In genomic region chr1:60727553-60727952, GRCh38 we compare ENCODE assay signal across 14 cellular contexts.
"Had no signal": no experiment of that assay in that cellular context is flagged by ENCODE, and none has a peak within 500 bp of the region (broad histone marks: within the 10 kb centered on the region; RNA-seq: fewer than 3 reads in every experiment).

No MANE protein-coding gene starts in this region.

- ATAC-seq: effector memory CD8-positive, alpha-beta T cell; stimulated activated naive CD8-positive, alpha-beta T cell treated with anti-CD3 and anti-CD28 coated beads, Interleukin-15, amount 100 ng/mL, for 72 hours had no signal

- H3K27me3 ChIP-seq: testis had no signal

- DNase-seq: activated CD4-positive, alpha-beta T cell treated with anti-CD3 and anti-CD28 coated beads, Interleukin-2, amount 50 U/mL, for 4 hours; activated CD4-positive, CD25-positive, alpha-beta regulatory T cell treated with anti-CD3 and anti-CD28 coated beads, Interleukin-2, amount 50 U/mL, for 72 hours; activated effector memory CD4-positive, alpha-beta T cell treated with Interleukin-2 at 50 U/mL for 16 hours; activated T-cell treated with anti-CD3 and anti-CD28 coated beads, Interleukin-2, amount 50 U/mL, for 1 hour; amniotic stem cell; cerebellar nuclear complex; effector memory CD8-positive, alpha-beta T cell; glutamatergic neuron; retina; stimulated activated CD4-positive, alpha-beta T cell treated with anti-CD3 and anti-CD28 coated beads, Interleukin-4, amount 100 ng/mL, for 1 hour; stimulated activated naive CD8-positive, alpha-beta T cell treated with anti-CD3 and anti-CD28 coated beads, Interleukin-15, amount 100 ng/mL, for 72 hours; T-helper 2 cell; testis had no signal

- FAIRE-seq: urothelium cell line had no signal

- H3K4me3 ChIP-seq: testis had no signal
